ENCODE assay signal across 8 cellular contexts in the genomic region with DNA sequence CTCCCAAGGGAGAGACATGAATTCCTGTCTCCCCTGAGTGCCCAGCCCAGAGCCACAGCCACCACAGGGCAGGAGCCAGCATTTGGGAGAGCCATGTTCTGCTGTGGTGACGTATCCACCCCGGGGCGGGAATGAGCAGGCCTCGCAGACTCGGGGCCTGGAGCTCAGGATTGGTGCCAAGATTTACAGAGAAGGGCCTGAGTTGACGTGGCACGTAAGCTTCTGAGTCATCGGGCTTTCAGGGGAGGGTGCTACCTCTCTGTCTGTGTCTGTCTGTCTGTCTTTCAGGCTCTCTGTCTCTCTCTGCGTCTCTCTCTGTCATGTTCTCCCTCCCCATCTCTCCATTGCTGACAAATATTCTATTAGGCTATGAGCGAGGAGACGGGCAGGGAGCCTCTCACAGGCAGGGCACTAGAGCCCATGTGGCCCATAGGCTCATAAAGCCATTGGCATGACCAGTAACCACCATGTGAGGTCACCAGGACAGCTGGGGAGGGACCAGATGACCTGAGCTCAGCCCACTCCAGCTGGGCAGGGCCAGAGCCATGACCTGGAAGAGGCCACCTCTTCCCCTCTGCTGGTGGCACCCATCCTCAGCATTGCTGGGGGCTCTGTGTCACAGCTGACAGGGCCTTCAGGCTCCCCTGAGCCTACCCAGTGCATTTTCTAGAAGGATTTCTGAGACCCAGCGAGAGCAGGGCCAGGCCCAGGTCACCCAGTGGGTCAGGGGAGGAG.
A peak's percentile ranks its signal among the peaks of the same experiment; 100 is the strongest.
DNase-seq lines count a peak whose midpoint lies in the region; TF ChIP-seq lines count a peak whose summit lies in the region.

No MANE protein-coding gene starts in this region.

- H3K9me3 ChIP-seq in tibial nerve = no peaks in the 10 kb centered on the region

- peak overlapping the region; percentile 76 to 92 (median 90) for H3K27ac ChIP-seq in tibial nerve

- no peaks in the 10 kb centered on the region for H3K27me3 ChIP-seq in tibial nerve

- H3K36me3 ChIP-seq in tibial nerve = no peaks in the 10 kb centered on the region

- DNase-seq in NCI-H345 (lab: John Stamatoyannopoulos, UW) (peak; percentile 30), NCI-H345 treated with DMSO at 0.1 percent for 48 hours (lab: John Stamatoyannopoulos, UW; ENCODE audit: unreplicated experiment) (no peak), astrocyte of the cerebellum (ENCODE audit: low read depth) (peak; percentile 87), islet precursor cell (peak; percentile 77), tibial nerve (ENCODE audit: low spot score in 2 of 2) (peak; percentile 51 to 60), midbrain (lab: John Stamatoyannopoulos, UW) (no peak), ecto neural progenitor cell (ENCODE audit: low spot score) (no peak)
- DNase-seq in activated effector memory CD4-positive, alpha-beta T cell treated with Interleukin-2 at 50 U/mL for 16 hours = no peak

- H3K4me1 ChIP-seq in tibial nerve = peaks cover 2 to 45% (median 19%) of the 10 kb centered on the region in 4 donors

- in situ Hi-C loops in astrocyte of the cerebellum (cut with HindIII; ENCODE audit: low sequenced_read_pairs) = no loop called here

- no peak for TF ChIP-seq EP300 in tibial nerve (IDR thresholded peaks at IDR 0.05)

- WGBS in tibial nerve, 2 donors = 18 to 40% methylated on average over 11 to 12 of the region's 12 CpGs

- TF ChIP-seq CTCF in astrocyte of the cerebellum (IDR thresholded peaks at IDR 0.05; ENCODE audit: low read depth, low read length, missing control alignments) = no peak
- no peak for TF ChIP-seq CTCF in tibial nerve (IDR thresholded peaks at IDR 0.05)

- no peak overlapping the region for H3K4me3 ChIP-seq in astrocyte of the cerebellum (ENCODE audit: low read depth, low read length)
- H3K4me3 ChIP-seq in tibial nerve = no peak overlapping the region

- no peak for TF ChIP-seq POLR2A in tibial nerve (IDR thresholded peaks at IDR 0.05)

Comparison
In these comparisons a context has a peak if more than half of its experiments do, and no peak if none do; other contexts are left out.
1. DNase-seq: peak in NCI-H345 (single experiment), astrocyte of the cerebellum (single experiment), islet precursor cell (single experiment) and tibial nerve (2 of 2); none in NCI-H345 treated with DMSO at 0.1 percent for 48 hours (single experiment), midbrain (single experiment), ecto neural progenitor cell (single experiment) and activated effector memory CD4-positive, alpha-beta T cell treated with Interleukin-2 at 50 U/mL for 16 hours (single experiment).